1 cellular context compared by ENCODE assay signal in the genomic region with DNA sequence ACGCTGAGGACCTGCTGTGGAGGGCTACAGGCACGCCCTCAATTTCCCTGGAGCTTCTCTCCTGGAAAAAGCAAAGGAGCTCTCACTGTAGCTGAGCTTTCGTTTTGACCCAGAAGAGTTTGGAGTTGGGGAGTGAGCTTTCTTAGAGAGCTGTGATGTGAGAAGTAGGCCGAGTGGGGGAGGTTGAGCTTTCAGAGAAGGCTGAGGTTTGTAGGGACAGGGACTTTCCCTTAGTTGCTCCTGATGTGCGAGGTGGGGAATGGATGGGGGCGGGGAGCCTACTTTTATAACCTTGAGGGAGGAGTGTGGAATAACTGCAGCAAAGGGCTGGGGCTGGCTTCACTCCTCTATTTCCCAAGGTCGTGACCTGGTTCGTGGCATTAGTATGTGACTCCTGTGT.
TF ChIP-seq lines count a peak whose summit lies in the region.

No MANE protein-coding gene starts in this region.

TF ChIP-seq in GM23338, 12 proteins besides CTCF, POLR2A, EP300 and RAD21 (continued from another document):
- no peak for TF ChIP-seq REST (IDR thresholded peaks at IDR 0.05; ENCODE audit: unreplicated experiment)
- TF ChIP-seq ZNF331 (CRISPR knock-in tag; IDR thresholded peaks at IDR 0.05; ENCODE audit: low read depth), result no peak
- no peak for TF ChIP-seq EZH2 (IDR thresholded peaks at IDR 0.05; ENCODE audit: low read depth, unreplicated experiment)
- TF ChIP-seq, protein P1, sequence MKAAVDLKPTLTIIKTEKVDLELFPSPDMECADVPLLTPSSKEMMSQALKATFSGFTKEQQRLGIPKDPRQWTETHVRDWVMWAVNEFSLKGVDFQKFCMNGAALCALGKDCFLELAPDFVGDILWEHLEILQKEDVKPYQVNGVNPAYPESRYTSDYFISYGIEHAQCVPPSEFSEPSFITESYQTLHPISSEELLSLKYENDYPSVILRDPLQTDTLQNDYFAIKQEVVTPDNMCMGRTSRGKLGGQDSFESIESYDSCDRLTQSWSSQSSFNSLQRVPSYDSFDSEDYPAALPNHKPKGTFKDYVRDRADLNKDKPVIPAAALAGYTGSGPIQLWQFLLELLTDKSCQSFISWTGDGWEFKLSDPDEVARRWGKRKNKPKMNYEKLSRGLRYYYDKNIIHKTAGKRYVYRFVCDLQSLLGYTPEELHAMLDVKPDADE (IDR thresholded peaks at IDR 0.05), result no peak
- no peak for TF ChIP-seq JUNB (IDR thresholded peaks at IDR 0.05; ENCODE audit: unreplicated experiment)
- no peak for TF ChIP-seq NANOG (IDR thresholded peaks at IDR 0.05; ENCODE audit: borderline replicate concordance)
- TF ChIP-seq POLR2AphosphoS5 (IDR thresholded peaks at IDR 0.05; ENCODE audit: low read depth), result no peak
- TF ChIP-seq EZH2phosphoT487 (IDR thresholded peaks at IDR 0.05; ENCODE audit: unreplicated experiment), result no peak
